26 cellular contexts compared by ENCODE assay signal in genomic region chr7:101059620-101059942, GRCh38. TPM values are rescaled to one million over a fixed set of nuclear protein-coding genes. Genes with fewer than 3 reads are reported as not detected.
DNase-seq lines count a peak whose midpoint lies in the region; ATAC-seq and TF ChIP-seq lines count a peak whose summit lies in the region.
"Had no signal": no experiment of that assay in that cellular context is flagged by ENCODE, and none has a peak within 500 bp of the region (broad histone marks: within the 10 kb centered on the region; RNA-seq: fewer than 3 reads in every experiment).

No MANE protein-coding gene starts in this region.

- H3K27ac ChIP-seq in left ventricle myocardium inferior (replicated peaks) = no peak overlapping the region
- H3K27ac ChIP-seq in right cardiac atrium (ENCODE audit: low read length) = no peak overlapping the region
- no peak overlapping the region for H3K27ac ChIP-seq in OCI-LY3 (ENCODE audit: low read length)
- H3K27ac ChIP-seq in osteoblast (ENCODE audit: low read depth, low read length) = no peak overlapping the region
- H3K27ac ChIP-seq: cardiac muscle cell, right lobe of liver, SJCRH30, tibial artery, vagina had no signal

- H3K9me3 Mint-ChIP-seq in brain (peaks cover 0 to 4% (median 0%) of the 10 kb centered on the region in 5 experiments), osteocyte (ENCODE audit: unreplicated experiment) (no peaks in the 10 kb centered on the region)
- H3K9me3 Mint-ChIP-seq: immature natural killer cell, T-cell had no signal

- H4K20me1 ChIP-seq in OCI-LY3 (ENCODE audit: insufficient read depth, low read length) (no peaks in the 10 kb centered on the region), osteoblast (ENCODE audit: insufficient read depth, low read length) (no peaks in the 10 kb centered on the region)

- intact Hi-C loops in left ventricle myocardium inferior (cut with micrococcal nuclease) = loop anchor here (5.0 to 10.0 kb wide), 2 partner anchors 95 to 162 kb away; partner anchors contain the start of genes ACHE and MUC12
- intact Hi-C loops in right cardiac atrium (cut with DNase I) = loop anchor here (2.0 to 5.0 kb wide), 3 partner anchors 92 to 163 kb away; partner anchors contain the start of genes ACHE (in 2 of the 4) and MUC12 (in 1 of the 4)

- H3K27ac Mint-ChIP-seq in brain (peak overlapping the region in 1 of 5 experiments; percentile 14), osteocyte (ENCODE audit: unreplicated experiment) (no peak overlapping the region)
- H3K27ac Mint-ChIP-seq: immature natural killer cell, progenitor cell of endocrine pancreas, T-cell had no signal

- H3K27me3 Mint-ChIP-seq in brain (peaks cover 62% of the 10 kb centered on the region), osteocyte (ENCODE audit: unreplicated experiment) (peaks cover 56% of the 10 kb centered on the region)

- WGBS in right cardiac atrium = 27% methylated on average over 9 of the region's 9 CpGs

- DNase-seq in left ventricle myocardium inferior (no peak), right cardiac atrium (no peak), osteocyte (ENCODE audit: extremely low spot score, unreplicated experiment) (no peak), SKM-1 treated with dmso at 0.1 percent for 144 hours (lab: John Stamatoyannopoulos, UW; ENCODE audit: unreplicated experiment) (no peak), osteoblast (ENCODE audit: insufficient read length, low spot score, missing footprints) (no peak)
- DNase-seq: cortex of kidney had no signal

- ATAC-seq in right cardiac atrium (no peak), GM21447 (IDR thresholded peaks at IDR 0.05; ENCODE audit: unreplicated experiment) (no peak)

- H3K27me3 ChIP-seq in left ventricle myocardium inferior (ENCODE audit: low read depth) = peaks cover 95% of the 10 kb centered on the region
- H3K27me3 ChIP-seq in right cardiac atrium (ENCODE audit: control insufficient read depth, insufficient read depth) = no peaks in the 10 kb centered on the region
- peaks cover 30% of the 10 kb centered on the region for H3K27me3 ChIP-seq in OCI-LY3 (ENCODE audit: low read depth, low read length)
- H3K27me3 ChIP-seq in osteoblast (ENCODE audit: insufficient read depth, low read length) = peaks cover 24% of the 10 kb centered on the region
- H3K27me3 ChIP-seq: vagina had no signal

- H3K4me3 Mint-ChIP-seq in brain (peak overlapping the region in 3 of 5 experiments; percentile 56 to 70 (median 66)), osteocyte (ENCODE audit: unreplicated experiment) (no peak overlapping the region)
- H3K4me3 Mint-ChIP-seq: activated naive CD8-positive, alpha-beta T cell; immature natural killer cell; T-cell had no signal

- H3K4me1 Mint-ChIP-seq in brain (peaks cover 10% of the 10 kb centered on the region), osteocyte (ENCODE audit: unreplicated experiment) (no peaks in the 10 kb centered on the region)
- H3K4me1 Mint-ChIP-seq: immature natural killer cell had no signal

- H3K79me2 ChIP-seq in OCI-LY3 (ENCODE audit: low read length) (no peaks in the 10 kb centered on the region), osteoblast (ENCODE audit: insufficient read depth, low read length) (no peaks in the 10 kb centered on the region)

- H3K9me3 ChIP-seq in left ventricle myocardium inferior (replicated peaks) (no peaks in the 10 kb centered on the region), right cardiac atrium (ENCODE audit: control insufficient read depth, low read length) (no peaks in the 10 kb centered on the region), OCI-LY3 (ENCODE audit: insufficient read depth, low read length) (no peaks in the 10 kb centered on the region), osteoblast (ENCODE audit: low read depth, low read length) (no peaks in the 10 kb centered on the region)
- H3K9me3 ChIP-seq: HAP-1, right lobe of liver, SJCRH30, tibial artery, vagina had no signal

- no peaks in the 10 kb centered on the region for H3K36me3 Mint-ChIP-seq in brain
- H3K36me3 Mint-ChIP-seq in osteocyte (ENCODE audit: unreplicated experiment) = no peaks in the 10 kb centered on the region
- H3K36me3 Mint-ChIP-seq: activated naive CD8-positive, alpha-beta T cell; immature natural killer cell; T-cell had no signal

- H3K4me1 ChIP-seq in left ventricle myocardium inferior (no peaks in the 10 kb centered on the region), right cardiac atrium (ENCODE audit: control insufficient read depth, insufficient read depth, low read length) (no peaks in the 10 kb centered on the region), OCI-LY3 (ENCODE audit: low read length) (0 out of 2 replicates have a peak, but pooled peaks cover 2% of the 10 kb centered on the region), osteoblast (ENCODE audit: insufficient read depth, low read length) (no peaks in the 10 kb centered on the region)
- H3K4me1 ChIP-seq: HAP-1, right lobe of liver, SJCRH30, tibial artery, vagina had no signal

- H3K4me3 ChIP-seq in left ventricle myocardium inferior (no peak overlapping the region), right cardiac atrium (ENCODE audit: low read length) (no peak overlapping the region), OCI-LY3 (ENCODE audit: low read length) (no peak overlapping the region), osteoblast (ENCODE audit: insufficient read depth, low read length) (no peak overlapping the region)
- H3K4me3 ChIP-seq: cardiac muscle cell, HAP-1, right lobe of liver, SJCRH30, tibial artery, vagina had no signal

- H2AFZ ChIP-seq in OCI-LY3 (ENCODE audit: low read depth, low read length) = no peak overlapping the region
- H2AFZ ChIP-seq in osteoblast (ENCODE audit: low read length) = no peak overlapping the region

- H3K36me3 ChIP-seq in left ventricle myocardium inferior = no peaks in the 10 kb centered on the region
- H3K36me3 ChIP-seq in OCI-LY3 (replicated peaks; ENCODE audit: low read depth, low read length) = no peaks in the 10 kb centered on the region
- no peaks in the 10 kb centered on the region for H3K36me3 ChIP-seq in osteoblast (ENCODE audit: insufficient read depth, low read length)
- H3K36me3 ChIP-seq: cardiac muscle cell, HAP-1, right lobe of liver, SJCRH30, tibial artery, vagina had no signal

- H3K9ac ChIP-seq in OCI-LY3 (ENCODE audit: low read length) = no peak overlapping the region

- TF ChIP-seq CTCF in left ventricle myocardium inferior (IDR thresholded peaks at IDR 0.05; ENCODE audit: borderline replicate concordance) (peak; percentile 6), OCI-LY3 (IDR thresholded peaks at IDR 0.05; ENCODE audit: low read depth, low read length) (no peak), brain (conservative IDR thresholded peaks at IDR 0.05) (peak in 1 of 2 experiments; percentile 26), osteocyte (IDR thresholded peaks at IDR 0.05) (peak; percentile 3), osteoblast (IDR thresholded peaks at IDR 0.05; ENCODE audit: extremely low read depth, low read depth, low read length) (no peak)

- H3K4me2 ChIP-seq in OCI-LY3 (ENCODE audit: low read length) (peak overlapping the region; percentile 25; the same call in 1 of the 2 replicates), osteoblast (ENCODE audit: insufficient read depth, low read length) (no peak overlapping the region)

RNA-seq across cellular contexts. Expression of gene TRIM56, which starts 25.7 kb away (rescaled TPM):
- total RNA-seq in left ventricle myocardium inferior = 17.0 TPM
- total RNA-seq in right cardiac atrium = 10 to 100 TPM; 20.0 to 24.5 (median 22.3) TPM
- 11.4 TPM for polyA plus RNA-seq in right cardiac atrium
- polyA plus RNA-seq in brain (ENCODE audit: insufficient read depth, low read depth, low replicate concordance) = 4.9 TPM
- 36.5 and 42.2 TPM in 2 replicates for total RNA-seq in osteocyte
- total RNA-seq in osteoblast = 13.8 and 14.7 TPM in 2 replicates

RNA-seq across cellular contexts. Expression of gene MUC17, which starts 39.7 kb away (rescaled TPM):
- not detected for total RNA-seq in left ventricle myocardium inferior
- total RNA-seq in right cardiac atrium = not detected
- polyA plus RNA-seq in right cardiac atrium = not detected
- polyA plus RNA-seq in brain (ENCODE audit: insufficient read depth, low read depth, low replicate concordance) = not detected
- total RNA-seq in osteocyte = not detected in 2 replicates
- total RNA-seq in osteoblast = under 0.01 TPM in 1 of 2 replicates, not detected in the other
- total RNA-seq: A673, cardiac muscle cell, epithelial cell of proximal tubule, glomerular endothelial cell, HepG2, left cardiac atrium, LHCN-M2, mammary epithelial cell, progenitor cell of endocrine pancreas, right lobe of liver, SJCRH30, T-cell, vagina had no signal
- polyA plus RNA-seq: cardiac muscle cell, HepG2, immature natural killer cell, mammary epithelial cell had no signal

Comparison
In these comparisons a context has a peak if more than half of its experiments do, and no peak if none do; other contexts are left out.
1. CTCF ChIP-seq: peak in left ventricle myocardium inferior (single experiment) and osteocyte (single experiment); none in OCI-LY3 (single experiment) and osteoblast (single experiment).